ENCODE assay signal across 23 cellular contexts in the genomic region with DNA sequence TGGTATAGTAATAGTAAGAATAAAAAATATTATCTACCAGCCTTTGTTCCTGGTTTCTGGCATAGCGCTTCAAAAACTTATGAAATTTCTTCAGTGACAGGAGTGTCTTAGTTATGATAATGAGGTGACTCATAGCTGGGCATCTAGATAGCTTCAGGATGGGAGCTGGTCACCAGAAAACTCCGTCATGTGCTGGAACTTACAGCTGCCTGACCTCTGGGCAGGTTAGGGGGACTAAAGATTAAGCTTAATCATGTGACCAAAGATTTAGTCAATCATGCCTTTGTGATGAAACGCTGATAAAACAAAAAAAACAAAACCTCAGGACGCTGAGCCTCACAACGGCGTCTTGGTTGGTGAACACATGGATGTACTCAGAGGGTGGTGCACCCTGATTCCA.
"Had no signal": no experiment of that assay in that cellular context is flagged by ENCODE, and none has a peak within 500 bp of the region (broad histone marks: within the 10 kb centered on the region; RNA-seq: fewer than 3 reads in every experiment).

No MANE protein-coding gene starts in this region.

- H3K4me1 ChIP-seq: adrenal gland, body of pancreas, esophagus squamous epithelium, parathyroid adenoma, psoas muscle, right atrium auricular region, spleen, testis, transverse colon had no signal

- H3K9me3 ChIP-seq: adrenal gland, body of pancreas, psoas muscle, right atrium auricular region, testis had no signal

- DNase-seq: activated CD4-positive, alpha-beta T cell treated with anti-CD3 and anti-CD28 coated beads for 4 hours; activated CD4-positive, alpha-beta T cell treated with anti-CD3 and anti-CD28 coated beads, Interleukin-2, amount 50 U/mL, for 4 hours; activated effector memory CD4-positive, alpha-beta T cell treated with anti-CD3 and anti-CD28 coated beads, Interleukin-2, amount 50 U/mL, for 16 hours; activated naive CD4-positive, alpha-beta T cell treated with anti-CD3 and anti-CD28 coated beads for 36 hours; activated naive CD8-positive, alpha-beta T cell treated with anti-CD3 and anti-CD28 coated beads for 36 hours; activated T-cell treated with anti-CD3 and anti-CD28 coated beads for 4 hours; adrenal gland; aorta; body of pancreas; cortex of kidney; esophagus squamous epithelium; left cardiac atrium; naive thymus-derived CD8-positive, alpha-beta T cell; occipital lobe; psoas muscle; spleen; stimulated activated naive CD4-positive, alpha-beta T cell; T-helper 1 cell; testis; transverse colon had no signal

- H3K27ac ChIP-seq: adrenal gland, body of pancreas, cardiac muscle cell, esophagus squamous epithelium, parathyroid adenoma, psoas muscle, right atrium auricular region, spleen, testis, transverse colon had no signal

- H3K27me3 ChIP-seq: adrenal gland, body of pancreas, cardiac muscle cell, esophagus squamous epithelium, right atrium auricular region, spleen, testis, transverse colon had no signal

- H3K4me3 ChIP-seq: adrenal gland, body of pancreas, cardiac muscle cell, esophagus squamous epithelium, psoas muscle, right atrium auricular region, spleen, testis, transverse colon had no signal

- ATAC-seq: body of pancreas; naive thymus-derived CD8-positive, alpha-beta T cell; psoas muscle had no signal
